In the genomic region with DNA sequence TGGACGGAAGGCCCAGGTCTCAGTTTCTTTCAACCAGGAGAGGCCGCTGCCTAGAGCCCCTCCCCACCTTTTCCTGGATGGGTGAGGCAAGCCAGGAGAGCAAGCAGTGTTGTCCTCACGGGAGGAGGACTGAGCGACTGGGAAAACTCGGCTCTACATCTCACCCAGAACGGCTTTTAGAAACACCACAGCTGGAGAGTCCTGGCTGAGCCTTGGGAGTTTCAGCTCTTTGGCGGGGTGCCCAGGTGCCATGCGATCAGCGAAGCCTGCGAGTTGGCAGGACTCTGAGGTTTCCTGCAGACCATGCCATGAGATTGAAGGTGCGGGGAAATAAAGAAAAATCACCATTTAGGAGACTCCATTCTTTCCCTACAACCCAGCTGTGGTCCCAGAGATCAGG, we compare ENCODE assay signal across 11 cellular contexts. TPM values are rescaled to one million over a fixed set of nuclear protein-coding genes. Genes with fewer than 3 reads are reported as not detected.
DNase-seq lines count a peak whose midpoint lies in the region; ATAC-seq, FAIRE-seq and TF ChIP-seq lines count a peak whose summit lies in the region.
"Had no signal": no experiment of that assay in that cellular context is flagged by ENCODE, and none has a peak within 500 bp of the region (broad histone marks: within the 10 kb centered on the region; RNA-seq: fewer than 3 reads in every experiment).

No MANE protein-coding gene starts in this region.

- FAIRE-seq in GM12892 (lab: Jason Lieb, UNC) = no peak
- FAIRE-seq: GM12891, TTC549 had no signal

- ATAC-seq in GM21381 (IDR thresholded peaks at IDR 0.05; ENCODE audit: unreplicated experiment) = no peak

- H3K36me3 ChIP-seq in parathyroid adenoma (ENCODE audit: control insufficient read depth, insufficient read depth, low read length) = no peaks in the 10 kb centered on the region
- no peaks in the 10 kb centered on the region for H3K36me3 ChIP-seq in colonic mucosa

- intact Hi-C loops in colonic mucosa (cut with DNase I) = no loop called here

- H3K9me3 ChIP-seq in parathyroid adenoma (ENCODE audit: control insufficient read depth, low read length) = no peaks in the 10 kb centered on the region
- H3K9me3 ChIP-seq in colonic mucosa = no peaks in the 10 kb centered on the region

- TF ChIP-seq CTCF in parathyroid adenoma (IDR thresholded peaks at IDR 0.05) (no peak), colonic mucosa (IDR thresholded peaks at IDR 0.05) (no peak)

- peak overlapping the region; percentile 6 for H3K4me2 ChIP-seq in parathyroid adenoma (ENCODE audit: low read length)
- H3K4me2 ChIP-seq: PC-9 had no signal

- H3K79me2 ChIP-seq in parathyroid adenoma = no peaks in the 10 kb centered on the region

- no peak overlapping the region for H3K4me3 ChIP-seq in parathyroid adenoma (ENCODE audit: low read depth, low read length)
- H3K4me3 ChIP-seq in colonic mucosa = no peak overlapping the region
- H3K4me3 ChIP-seq: PC-9 had no signal

- H3K9ac ChIP-seq in parathyroid adenoma (no peak overlapping the region), colonic mucosa (ENCODE audit: low read depth in 2 of 2, low read length in 2 of 2) (no peak overlapping the region)

- H3K4me1 ChIP-seq in parathyroid adenoma (peaks cover 32% of the 10 kb centered on the region), colonic mucosa (peaks cover 18% of the 10 kb centered on the region)

- H3K27me3 ChIP-seq in parathyroid adenoma (ENCODE audit: control insufficient read depth, insufficient read depth, low read length) (no peaks in the 10 kb centered on the region), colonic mucosa (no peaks in the 10 kb centered on the region)

- no peak for TF ChIP-seq POLR2A in GM12892 (IDR thresholded peaks at IDR 0.05; ENCODE audit: low read depth, low read length)

- H2AFZ ChIP-seq in parathyroid adenoma = no peak overlapping the region
- H2AFZ ChIP-seq: PC-9 had no signal

- DNase-seq in C1 segment of cervical spinal cord (lab: John Stamatoyannopoulos, UW) (peak in 8 of 14 donors; percentile 4 to 76 (median 32)), NCI-H2171 treated with DMSO at 0.1 percent for 48 hours (lab: John Stamatoyannopoulos, UW) (peak; percentile 92), globus pallidus (ENCODE audit: low spot score) (peak; percentile 71), colonic mucosa (no peak), GM12892 (ENCODE audit: insufficient read length) (no peak)
- no peak for DNase-seq in stimulated activated CD4-positive, alpha-beta T cell treated with anti-CD3 and anti-CD28 coated beads, Interleukin-2, amount 100 ng/mL, for 24 hours
- DNase-seq: PC-9 had no signal

- peak overlapping the region; percentile 56 for H3K27ac ChIP-seq in parathyroid adenoma
- H3K27ac ChIP-seq in colonic mucosa = no peak overlapping the region

RNA-seq across cellular contexts. Expression of a gene that starts 26.0 kb away (rescaled TPM):
- 10 to 100 TPM; 10.1 to 23.1 TPM for total RNA-seq in colonic mucosa
- polyA plus RNA-seq in GM12892 (2012; ENCODE audit: missing spikeins) = 18.0 TPM

RNA-seq across cellular contexts. Expression of a gene that starts 54.0 kb away (rescaled TPM):
- total RNA-seq in colonic mucosa = 10 to 100 TPM in 1 of 2 donors, 1 to 10 TPM in 1; 4.9 to 24.9 TPM
- 4.0 TPM for polyA plus RNA-seq in GM12892 (2012; ENCODE audit: missing spikeins)

Comparison
In these comparisons a context has a peak if more than half of its experiments do, and no peak if none do; other contexts are left out.
1. DNase-seq: peak in C1 segment of cervical spinal cord (8 of 14), NCI-H2171 treated with DMSO at 0.1 percent for 48 hours (single experiment) and globus pallidus (single experiment); none in colonic mucosa (single experiment), stimulated activated CD4-positive, alpha-beta T cell treated with anti-CD3 and anti-CD28 coated beads, Interleukin-2, amount 100 ng/mL, for 24 hours (0 of 2) and GM12892 (single experiment).